In the genomic region with DNA sequence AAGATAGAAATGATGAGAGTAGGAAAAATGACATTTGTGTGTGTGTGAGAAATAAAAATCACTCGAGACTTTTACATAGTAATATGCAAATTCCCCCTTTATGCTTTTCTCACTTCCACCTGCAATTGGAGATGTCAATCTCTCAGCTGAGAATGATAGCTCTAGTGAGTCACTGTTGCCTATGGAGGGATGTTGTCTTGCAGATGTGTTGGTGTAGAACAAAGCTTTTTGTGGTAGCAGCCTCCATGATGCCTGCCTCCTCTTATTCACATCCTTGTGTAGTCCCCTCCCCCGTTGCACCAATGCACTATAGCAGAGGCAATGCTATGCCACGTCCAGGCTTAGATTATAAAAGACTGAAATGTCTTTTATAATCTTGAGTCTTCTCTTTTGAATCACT, we compare ENCODE assay signal across 8 cellular contexts.
DNase-seq lines count a peak whose midpoint lies in the region; ATAC-seq lines count a peak whose summit lies in the region.

No MANE protein-coding gene starts in this region.

- DNase-seq in activated CD8-positive, alpha-beta memory T cell treated with anti-CD3 and anti-CD28 coated beads, Interleukin-2, amount 50 U/mL, for 4 hours = peak; percentile 32
- DNase-seq in stimulated activated CD8-positive, alpha-beta memory T cell treated with anti-CD3 and anti-CD28 coated beads, Interleukin-2, amount 100 ng/mL, for 48 hours (ENCODE audit: low read depth in 2 of 2) = peak; percentile 15 to 17
- DNase-seq in COR-L47 (lab: John Stamatoyannopoulos, UW) = no peak
- no peak for DNase-seq in NAMALWA (ENCODE audit: low spot score)
- no peak for DNase-seq in GOT3 (lab: John Stamatoyannopoulos, UW)
- DNase-seq in hepatic stellate cell (ENCODE audit: low spot score) = no peak

- ATAC-seq in GM19372 (IDR thresholded peaks at IDR 0.05; ENCODE audit: low read depth, unreplicated experiment) (peak; percentile 40), HG03039 (IDR thresholded peaks at IDR 0.05; ENCODE audit: unreplicated experiment) (peak; percentile 44)

Comparison
In these comparisons a context has a peak if more than half of its experiments do, and no peak if none do; other contexts are left out.
1. DNase-seq: peak in activated CD8-positive, alpha-beta memory T cell treated with anti-CD3 and anti-CD28 coated beads, Interleukin-2, amount 50 U/mL, for 4 hours (single experiment) and stimulated activated CD8-positive, alpha-beta memory T cell treated with anti-CD3 and anti-CD28 coated beads, Interleukin-2, amount 100 ng/mL, for 48 hours (2 of 2); none in COR-L47 (single experiment), NAMALWA (single experiment), GOT3 (single experiment) and hepatic stellate cell (single experiment).